In genomic region chr12:93592641-93593396, GRCh38 we compare ENCODE assay signal across 15 cellular contexts. TPM values are rescaled to one million over a fixed set of nuclear protein-coding genes. Genes with fewer than 3 reads are reported as not detected.
DNase-seq lines count a peak whose midpoint lies in the region; ATAC-seq, FAIRE-seq and TF ChIP-seq lines count a peak whose summit lies in the region.
"Had no signal": no experiment of that assay in that cellular context is flagged by ENCODE, and none has a peak within 500 bp of the region (broad histone marks: within the 10 kb centered on the region; RNA-seq: fewer than 3 reads in every experiment).

No MANE protein-coding gene starts in this region.

- H3K27ac ChIP-seq in gastroesophageal sphincter, result peak overlapping the region; percentile 34 to 84 (median 73)
- peak overlapping the region; percentile 19 for H3K27ac ChIP-seq in skeletal muscle tissue (ENCODE audit: low read depth, low read length)
- H3K27ac ChIP-seq: suprapubic skin had no signal

- H3K9me3 ChIP-seq in gastroesophageal sphincter (no peaks in the 10 kb centered on the region), skeletal muscle tissue (ENCODE audit: control insufficient read depth in 3 of 3, low read length in 3 of 3) (no peaks in the 10 kb centered on the region)
- H3K9me3 ChIP-seq: suprapubic skin had no signal

- peaks cover 0 to 23% (median 0%) of the 10 kb centered on the region in 3 donors for H3K4me1 ChIP-seq in gastroesophageal sphincter
- peaks cover 0 to 5% (median 0%) of the 10 kb centered on the region in 3 donors for H3K4me1 ChIP-seq in skeletal muscle tissue (ENCODE audit: control insufficient read depth in 3 of 3, insufficient read depth in 3 of 3, low read length in 3 of 3)

- DNase-seq in H54 (ENCODE audit: insufficient read length, low spot score) (no peak), NCI-H69 (lab: John Stamatoyannopoulos, UW) (peak; percentile 40), occipital lobe (lab: John Stamatoyannopoulos, UW) (no peak)
- DNase-seq in effector CD4-positive, alpha-beta T cell, result no peak
- no peak for DNase-seq in activated naive CD4-positive, alpha-beta T cell (lab: John Stamatoyannopoulos, UW)
- DNase-seq: activated naive CD4-positive, alpha-beta T cell treated with Interleukin-2 at 50 U/mL for 16 hours; CD4-positive, alpha-beta T cell; erythroblast; KBM-7; NCI-H2107 had no signal

- H3K4me3 ChIP-seq in gastroesophageal sphincter (no peak overlapping the region), skeletal muscle tissue (ENCODE audit: low read length in 3 of 3) (no peak overlapping the region)

- TF ChIP-seq EP300 in gastroesophageal sphincter (IDR thresholded peaks at IDR 0.05), result no peak

- WGBS in gastroesophageal sphincter (ENCODE audit: low coverage in 1 of 2), 2 donors, result 66 to 73% methylated on average over 4 to 6 of the region's 6 CpGs

- H3K36me3 ChIP-seq in gastroesophageal sphincter (no peaks in the 10 kb centered on the region), skeletal muscle tissue (ENCODE audit: control insufficient read depth in 3 of 3, insufficient read depth in 3 of 3, low read length in 3 of 3) (no peaks in the 10 kb centered on the region)
- H3K36me3 ChIP-seq: suprapubic skin had no signal

- H3K27me3 ChIP-seq in gastroesophageal sphincter (no peaks in the 10 kb centered on the region), skeletal muscle tissue (ENCODE audit: control insufficient read depth in 3 of 3, insufficient read depth in 3 of 3, low read length in 3 of 3) (peaks cover 0 to 6% (median 0%) of the 10 kb centered on the region in 3 donors)

- no peak for TF ChIP-seq POLR2A in H54 (IDR thresholded peaks at IDR 0.05; ENCODE audit: low read depth, low read length)
- no peak for TF ChIP-seq POLR2A in gastroesophageal sphincter (IDR thresholded peaks at IDR 0.05)

- peak; percentile 55 for FAIRE-seq in H54 (lab: Jason Lieb, UNC)

- H3K9ac ChIP-seq in skeletal muscle tissue (ENCODE audit: low read depth in 1 of 3, low read length in 3 of 3), result no peak overlapping the region

- ATAC-seq in gastroesophageal sphincter (no peak), HG02973 (IDR thresholded peaks at IDR 0.05; ENCODE audit: unreplicated experiment) (no peak)
- ATAC-seq: sciatic nerve had no signal

- no peak for TF ChIP-seq CTCF in gastroesophageal sphincter (IDR thresholded peaks at IDR 0.05)

RNA-seq across cellular contexts. Expression of gene SOCS2, which starts 20.3 kb away (rescaled TPM):
- 10 to 100 TPM; 17.6 to 49.4 (median 31.4) TPM for total RNA-seq in gastroesophageal sphincter
- 13.6 TPM for total RNA-seq in skeletal muscle tissue
- total RNA-seq in occipital lobe, result 71.4 TPM
